ENCODE assay signal across 14 cellular contexts in genomic region chr6:12112540-12113189, GRCh38.
DNase-seq lines count a peak whose midpoint lies in the region; ATAC-seq and TF ChIP-seq lines count a peak whose summit lies in the region.
"Had no signal": no experiment of that assay in that cellular context is flagged by ENCODE, and none has a peak within 500 bp of the region (broad histone marks: within the 10 kb centered on the region; RNA-seq: fewer than 3 reads in every experiment).

No MANE protein-coding gene starts in this region.

- H3K27me3 Mint-ChIP-seq in stimulated activated naive CD8-positive, alpha-beta T cell treated with anti-CD3 and anti-CD28 coated beads, Interleukin-15, Interleukin-2, amounts not matched to agents 100 ng/mL and 50 ng/mL, for 24 hours = no peaks in the 10 kb centered on the region

- peaks cover 19% of the 10 kb centered on the region for H3K9me3 Mint-ChIP-seq in stimulated activated naive CD8-positive, alpha-beta T cell treated with anti-CD3 and anti-CD28 coated beads, Interleukin-15, Interleukin-2, amounts not matched to agents 100 ng/mL and 50 ng/mL, for 24 hours

- H3K9me2 ChIP-seq in SK-N-SH = no peaks in the 10 kb centered on the region

- H3K4me2 ChIP-seq in SK-N-SH = no peak overlapping the region
- H3K4me2 ChIP-seq: BLaER1 had no signal

- no peaks in the 10 kb centered on the region for H3K27me3 ChIP-seq in SK-N-SH (ENCODE audit: insufficient read depth)
- no peaks in the 10 kb centered on the region for H3K27me3 ChIP-seq in suprapubic skin
- H3K27me3 ChIP-seq: BLaER1, gastrocnemius medialis, SJCRH30 had no signal

- H2AFZ ChIP-seq in SK-N-SH (ENCODE audit: low read depth) = no peak overlapping the region

- peaks cover 8 to 31% of the 10 kb centered on the region in 2 experiments for H3K36me3 ChIP-seq in SK-N-SH (replicated peaks in 1 of 2; ENCODE audit: control insufficient read depth in 1 of 2, insufficient read depth in 2 of 2, low read length in 1 of 2)
- peaks cover 10% of the 10 kb centered on the region for H3K36me3 ChIP-seq in suprapubic skin
- H3K36me3 ChIP-seq: SJCRH30 had no signal

- no peaks in the 10 kb centered on the region for H4K20me1 ChIP-seq in SK-N-SH (ENCODE audit: insufficient read depth)
- H4K20me1 ChIP-seq: BLaER1 had no signal

- H3F3A ChIP-seq in SK-N-SH (replicated peaks; ENCODE audit: insufficient read depth) = peaks cover 12% of the 10 kb centered on the region

- TF ChIP-seq RAD21 in SK-N-SH (IDR thresholded peaks at IDR 0.05; ENCODE audit: low read length) = no peak

- ATAC-seq in stimulated activated naive CD8-positive, alpha-beta T cell treated with anti-CD3 and anti-CD28 coated beads, Interleukin-15, Interleukin-2, amounts not matched to agents 100 U/mL and 50 U/mL, for 24 hours = no peak
- ATAC-seq: gastrocnemius medialis, left lobe of liver had no signal

- H3K9me3 ChIP-seq in SK-N-SH = no peaks in the 10 kb centered on the region
- no peaks in the 10 kb centered on the region for H3K9me3 ChIP-seq in suprapubic skin
- H3K9me3 ChIP-seq: gastrocnemius medialis, SJCRH30 had no signal

- H3K27ac Mint-ChIP-seq in stimulated activated naive CD8-positive, alpha-beta T cell treated with anti-CD3 and anti-CD28 coated beads, Interleukin-15, Interleukin-2, amounts not matched to agents 100 ng/mL and 50 ng/mL, for 24 hours = peak overlapping the region; percentile 62

- POLR2A ChIA-PET in SK-N-SH (lab: Yijun Ruan, JAX) = no interaction called here

- WGBS in SK-N-SH (ENCODE audit: low lambda C conversion rate) = 97% methylated on average over 9 of the region's 9 CpGs
- WGBS in suprapubic skin = 92% methylated on average over 9 of the region's 9 CpGs

- H3K27ac ChIP-seq in SK-N-SH (ENCODE audit: low read depth in 2 of 2, low read length in 1 of 2) (peak overlapping the region in 1 of 2 experiments; percentile 60; a peak in 2 of 4 replicates), suprapubic skin (no peak overlapping the region)
- H3K27ac ChIP-seq: BLaER1, gastrocnemius medialis, SJCRH30 had no signal

- peak overlapping the region; percentile 35 for H3K4me3 Mint-ChIP-seq in stimulated activated naive CD8-positive, alpha-beta T cell treated with anti-CD3 and anti-CD28 coated beads, Interleukin-15, Interleukin-2, amounts not matched to agents 100 ng/mL and 50 ng/mL, for 24 hours

- CTCF ChIA-PET in SK-N-SH (lab: Yijun Ruan, JAX) = interaction anchor here (1.1 kb wide), 1 partner anchor 11 kb away, joined by 4 read pairs; no protein-coding TSS in a partner anchor

- H3K9ac ChIP-seq in SK-N-SH = no peak overlapping the region
- H3K9ac ChIP-seq: BLaER1 had no signal

- peaks cover 70% of the 10 kb centered on the region for H3K36me3 Mint-ChIP-seq in stimulated activated naive CD8-positive, alpha-beta T cell treated with anti-CD3 and anti-CD28 coated beads, Interleukin-15, Interleukin-2, amounts not matched to agents 100 ng/mL and 50 ng/mL, for 24 hours (ENCODE audit: low read depth)

- TF ChIP-seq CTCF in SK-N-SH (IDR thresholded peaks at IDR 0.05) (no peak), suprapubic skin (IDR thresholded peaks at IDR 0.05) (no peak)

- no peak for TF ChIP-seq POLR2A in suprapubic skin (IDR thresholded peaks at IDR 0.05)

- H3K79me2 ChIP-seq in SK-N-SH (ENCODE audit: insufficient read depth) = peaks cover 4% of the 10 kb centered on the region; the same call in 1 of the 2 replicates

- H3K4me1 ChIP-seq in SK-N-SH (ENCODE audit: control insufficient read depth in 1 of 2, insufficient read depth in 2 of 2, low read depth in 1 of 2, low read length in 1 of 2) (peaks cover 0 to 4% of the 10 kb centered on the region in 2 experiments; a peak in 1 of 4 replicates), suprapubic skin (no peaks in the 10 kb centered on the region)
- H3K4me1 ChIP-seq: gastrocnemius medialis, SJCRH30 had no signal

- no peak for DNase-seq in stimulated activated naive CD8-positive, alpha-beta T cell treated with anti-CD3 and anti-CD28 coated beads, Interleukin-15, Interleukin-2, amounts not matched to agents 100 U/mL and 50 U/mL, for 24 hours
- peak; percentile 19 for DNase-seq in SK-N-SH
- DNase-seq in glomerular visceral epithelial cell (ENCODE audit: extremely low spot score) = peak; percentile 11
- no peak for DNase-seq in superior temporal gyrus (ENCODE audit: extremely low spot score)
- DNase-seq in activated gamma-delta T cell (lab: John Stamatoyannopoulos, UW) = no peak
- no peak for DNase-seq in AML-193 (lab: John Stamatoyannopoulos, UW)
- no peak for DNase-seq in suprapubic skin (ENCODE audit: low spot score in 2 of 2)
- DNase-seq: activated CD4-positive, alpha-beta T cell treated with anti-CD3 and anti-CD28 coated beads, Interleukin-2, amount 50 U/mL, for 4 hours; gastrocnemius medialis; NCI-H526 treated with DMSO at 0.1 percent for 48 hours; SJCRH30 had no signal

- no peak overlapping the region for H3K4me3 ChIP-seq in SK-N-SH (ENCODE audit: low read depth in 2 of 2, low read length in 1 of 2)
- H3K4me3 ChIP-seq in suprapubic skin = no peak overlapping the region
- H3K4me3 ChIP-seq: BLaER1, gastrocnemius medialis, SJCRH30 had no signal

- H3K4me1 Mint-ChIP-seq in stimulated activated naive CD8-positive, alpha-beta T cell treated with anti-CD3 and anti-CD28 coated beads, Interleukin-15, Interleukin-2, amounts not matched to agents 100 ng/mL and 50 ng/mL, for 24 hours (ENCODE audit: low read depth) = peaks cover 62% of the 10 kb centered on the region

- TF ChIP-seq EP300 in SK-N-SH (IDR thresholded peaks at IDR 0.05; ENCODE audit: borderline replicate concordance in 1 of 2, low read depth in 1 of 2, low read length in 1 of 2) (no peak), suprapubic skin (IDR thresholded peaks at IDR 0.05) (no peak)

TF ChIP-seq in SK-N-SH, 30 proteins besides CTCF, POLR2A, EP300 and RAD21:
- TF ChIP-seq CHD2 (IDR thresholded peaks at IDR 0.05; ENCODE audit: low read length, partially characterized antibody) = no peak
- no peak for TF ChIP-seq PBX3 (IDR thresholded peaks at IDR 0.05)
- no peak for TF ChIP-seq NFIC (IDR thresholded peaks at IDR 0.05; ENCODE audit: borderline replicate concordance)
- no peak for TF ChIP-seq NRF1 (IDR thresholded peaks at IDR 0.05; ENCODE audit: low read depth, low read length)
- no peak for TF ChIP-seq USF1 (IDR thresholded peaks at IDR 0.05; ENCODE audit: borderline replicate concordance, low read depth)
- TF ChIP-seq SIN3A (IDR thresholded peaks at IDR 0.05; ENCODE audit: borderline replicate concordance, low read depth, low read length) = no peak
- TF ChIP-seq SMC3 (IDR thresholded peaks at IDR 0.05; ENCODE audit: low read depth, low read length) = no peak
- TF ChIP-seq YY1 (IDR thresholded peaks at IDR 0.05; ENCODE audit: low read depth) = no peak
- TF ChIP-seq GABPA (IDR thresholded peaks at IDR 0.05; ENCODE audit: low read depth) = no peak
- TF ChIP-seq IRF3 (IDR thresholded peaks at IDR 0.05; ENCODE audit: low read depth, low read length) = no peak

Comparison
In these comparisons a context has a peak if more than half of its experiments do, and no peak if none do; other contexts are left out.
1. DNase-seq: peak in SK-N-SH (single experiment) and glomerular visceral epithelial cell (single experiment); none in stimulated activated naive CD8-positive, alpha-beta T cell treated with anti-CD3 and anti-CD28 coated beads, Interleukin-15, Interleukin-2, amounts not matched to agents 100 U/mL and 50 U/mL, for 24 hours (single experiment), superior temporal gyrus (single experiment), activated gamma-delta T cell (single experiment), AML-193 (0 of 2) and suprapubic skin (0 of 2).